Comparison of ENCODE assay signal across 1 cellular context in the genomic region with DNA sequence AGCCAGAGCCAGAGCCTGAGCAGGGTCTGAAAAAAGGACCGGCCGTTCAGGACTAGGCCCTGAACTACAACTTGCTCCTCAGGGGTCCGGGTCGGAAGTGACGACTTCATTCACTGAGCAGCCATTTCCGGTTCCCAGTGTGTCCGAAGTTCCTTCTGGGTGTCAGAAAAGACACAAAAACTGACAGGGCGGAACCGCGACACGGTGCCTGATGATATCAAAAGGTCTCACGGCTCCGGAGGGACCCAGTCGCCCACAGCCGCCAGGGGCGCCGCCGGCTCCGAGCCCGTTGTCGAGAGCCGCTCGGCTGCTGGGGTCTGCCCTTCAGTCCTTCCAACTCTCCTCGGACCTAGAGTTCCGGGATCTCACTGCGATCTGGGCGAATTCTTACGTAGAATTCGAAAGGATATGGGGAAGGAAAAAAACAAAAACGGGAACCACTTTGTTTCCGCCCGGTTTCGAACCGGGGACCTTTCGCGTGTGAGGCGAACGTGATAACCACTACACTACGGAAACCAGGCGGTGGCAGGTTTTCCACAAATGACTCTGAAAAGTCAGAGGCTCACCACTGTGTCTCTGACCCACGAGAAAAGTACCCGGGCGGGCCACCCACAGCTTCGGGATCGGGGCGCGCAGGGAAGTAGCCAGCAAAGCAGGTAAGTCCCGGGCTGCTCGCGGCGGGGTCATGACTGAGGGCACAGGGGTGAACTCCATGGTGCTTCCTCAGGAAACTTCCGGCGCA.
TF ChIP-seq lines count a peak whose summit lies in the region.

No MANE protein-coding gene starts in this region.

TF ChIP-seq in HepG2, 621 proteins besides CTCF, POLR2A, EP300 and RAD21 (continued from another document and continues in another):
- TF ChIP-seq ZSCAN20 (CRISPR knock-in tag; IDR thresholded peaks at IDR 0.05; ENCODE audit: borderline replicate concordance), result 0 out of 2 replicates have a peak, but pooled peaks have one; percentile 66
- TF ChIP-seq, protein P1, sequence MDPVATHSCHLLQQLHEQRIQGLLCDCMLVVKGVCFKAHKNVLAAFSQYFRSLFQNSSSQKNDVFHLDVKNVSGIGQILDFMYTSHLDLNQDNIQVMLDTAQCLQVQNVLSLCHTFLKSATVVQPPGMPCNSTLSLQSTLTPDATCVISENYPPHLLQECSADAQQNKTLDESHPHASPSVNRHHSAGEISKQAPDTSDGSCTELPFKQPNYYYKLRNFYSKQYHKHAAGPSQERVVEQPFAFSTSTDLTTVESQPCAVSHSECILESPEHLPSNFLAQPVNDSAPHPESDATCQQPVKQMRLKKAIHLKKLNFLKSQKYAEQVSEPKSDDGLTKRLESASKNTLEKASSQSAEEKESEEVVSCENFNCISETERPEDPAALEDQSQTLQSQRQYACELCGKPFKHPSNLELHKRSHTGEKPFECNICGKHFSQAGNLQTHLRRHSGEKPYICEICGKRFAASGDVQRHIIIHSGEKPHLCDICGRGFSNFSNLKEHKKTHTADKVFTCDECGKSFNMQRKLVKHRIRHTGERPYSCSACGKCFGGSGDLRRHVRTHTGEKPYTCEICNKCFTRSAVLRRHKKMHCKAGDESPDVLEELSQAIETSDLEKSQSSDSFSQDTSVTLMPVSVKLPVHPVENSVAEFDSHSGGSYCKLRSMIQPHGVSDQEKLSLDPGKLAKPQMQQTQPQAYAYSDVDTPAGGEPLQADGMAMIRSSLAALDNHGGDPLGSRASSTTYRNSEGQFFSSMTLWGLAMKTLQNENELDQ (CRISPR knock-in tag; IDR thresholded peaks at IDR 0.05; ENCODE audit: borderline replicate concordance), result peak; percentile 65; the same call in 1 of the 2 replicates
- 0 out of 2 replicates have a peak, but pooled peaks have one; percentile 21 for TF ChIP-seq NFYC (CRISPR knock-in tag; IDR thresholded peaks at IDR 0.05)
- TF ChIP-seq ZNF614 (CRISPR knock-in tag; IDR thresholded peaks at IDR 0.05; ENCODE audit: borderline replicate concordance), result 0 out of 2 replicates have a peak, but pooled peaks have one; percentile 30
- peak; percentile 72 for TF ChIP-seq ZC3H13 (CRISPR knock-in tag; IDR thresholded peaks at IDR 0.05)
- no peak for TF ChIP-seq ARNT (IDR thresholded peaks at IDR 0.05)
- TF ChIP-seq PHF20 (CRISPR knock-in tag; IDR thresholded peaks at IDR 0.05), result peak; percentile 72
- TF ChIP-seq SOX5 (CRISPR knock-in tag; IDR thresholded peaks at IDR 0.05; ENCODE audit: borderline replicate concordance), result no peak
- TF ChIP-seq RARG (CRISPR knock-in tag; IDR thresholded peaks at IDR 0.05; ENCODE audit: low read depth), result no peak
- TF ChIP-seq MTF2 (CRISPR knock-in tag; IDR thresholded peaks at IDR 0.05; ENCODE audit: borderline replicate concordance), result no peak; the same call in 1 of the 2 replicates
- no peak for TF ChIP-seq HNRNPUL1 (IDR thresholded peaks at IDR 0.05; ENCODE audit: low read depth, low read length)
- TF ChIP-seq, protein P2, sequence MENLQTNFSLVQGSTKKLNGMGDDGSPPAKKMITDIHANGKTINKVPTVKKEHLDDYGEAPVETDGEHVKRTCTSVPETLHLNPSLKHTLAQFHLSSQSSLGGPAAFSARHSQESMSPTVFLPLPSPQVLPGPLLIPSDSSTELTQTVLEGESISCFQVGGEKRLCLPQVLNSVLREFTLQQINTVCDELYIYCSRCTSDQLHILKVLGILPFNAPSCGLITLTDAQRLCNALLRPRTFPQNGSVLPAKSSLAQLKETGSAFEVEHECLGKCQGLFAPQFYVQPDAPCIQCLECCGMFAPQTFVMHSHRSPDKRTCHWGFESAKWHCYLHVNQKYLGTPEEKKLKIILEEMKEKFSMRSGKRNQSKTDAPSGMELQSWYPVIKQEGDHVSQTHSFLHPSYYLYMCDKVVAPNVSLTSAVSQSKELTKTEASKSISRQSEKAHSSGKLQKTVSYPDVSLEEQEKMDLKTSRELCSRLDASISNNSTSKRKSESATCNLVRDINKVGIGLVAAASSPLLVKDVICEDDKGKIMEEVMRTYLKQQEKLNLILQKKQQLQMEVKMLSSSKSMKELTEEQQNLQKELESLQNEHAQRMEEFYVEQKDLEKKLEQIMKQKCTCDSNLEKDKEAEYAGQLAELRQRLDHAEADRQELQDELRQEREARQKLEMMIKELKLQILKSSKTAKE (CRISPR knock-in tag; IDR thresholded peaks at IDR 0.05; ENCODE audit: borderline replicate concordance), result peak; percentile 35; the same call in 1 of the 2 replicates
- TF ChIP-seq ZFP36L2 (CRISPR knock-in tag; IDR thresholded peaks at IDR 0.05), result peak; percentile 27; the same call in 1 of the 2 replicates
- TF ChIP-seq ARNTL (CRISPR knock-in tag; IDR thresholded peaks at IDR 0.05), result no peak; the same call in 1 of the 2 replicates
- 0 out of 2 replicates have a peak, but pooled peaks have one; percentile 76 for TF ChIP-seq PRMT3 (CRISPR knock-in tag; IDR thresholded peaks at IDR 0.05; ENCODE audit: borderline replicate concordance, low read depth)
- TF ChIP-seq, protein P3, sequence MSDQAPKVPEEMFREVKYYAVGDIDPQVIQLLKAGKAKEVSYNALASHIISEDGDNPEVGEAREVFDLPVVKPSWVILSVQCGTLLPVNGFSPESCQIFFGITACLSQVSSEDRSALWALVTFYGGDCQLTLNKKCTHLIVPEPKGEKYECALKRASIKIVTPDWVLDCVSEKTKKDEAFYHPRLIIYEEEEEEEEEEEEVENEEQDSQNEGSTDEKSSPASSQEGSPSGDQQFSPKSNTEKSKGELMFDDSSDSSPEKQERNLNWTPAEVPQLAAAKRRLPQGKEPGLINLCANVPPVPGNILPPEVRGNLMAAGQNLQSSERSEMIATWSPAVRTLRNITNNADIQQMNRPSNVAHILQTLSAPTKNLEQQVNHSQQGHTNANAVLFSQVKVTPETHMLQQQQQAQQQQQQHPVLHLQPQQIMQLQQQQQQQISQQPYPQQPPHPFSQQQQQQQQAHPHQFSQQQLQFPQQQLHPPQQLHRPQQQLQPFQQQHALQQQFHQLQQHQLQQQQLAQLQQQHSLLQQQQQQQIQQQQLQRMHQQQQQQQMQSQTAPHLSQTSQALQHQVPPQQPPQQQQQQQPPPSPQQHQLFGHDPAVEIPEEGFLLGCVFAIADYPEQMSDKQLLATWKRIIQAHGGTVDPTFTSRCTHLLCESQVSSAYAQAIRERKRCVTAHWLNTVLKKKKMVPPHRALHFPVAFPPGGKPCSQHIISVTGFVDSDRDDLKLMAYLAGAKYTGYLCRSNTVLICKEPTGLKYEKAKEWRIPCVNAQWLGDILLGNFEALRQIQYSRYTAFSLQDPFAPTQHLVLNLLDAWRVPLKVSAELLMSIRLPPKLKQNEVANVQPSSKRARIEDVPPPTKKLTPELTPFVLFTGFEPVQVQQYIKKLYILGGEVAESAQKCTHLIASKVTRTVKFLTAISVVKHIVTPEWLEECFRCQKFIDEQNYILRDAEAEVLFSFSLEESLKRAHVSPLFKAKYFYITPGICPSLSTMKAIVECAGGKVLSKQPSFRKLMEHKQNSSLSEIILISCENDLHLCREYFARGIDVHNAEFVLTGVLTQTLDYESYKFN (CRISPR knock-in tag; conservative IDR thresholded peaks at IDR 0.05), result no peak; the same call in none of the 2 replicates
- TF ChIP-seq, protein P4, sequence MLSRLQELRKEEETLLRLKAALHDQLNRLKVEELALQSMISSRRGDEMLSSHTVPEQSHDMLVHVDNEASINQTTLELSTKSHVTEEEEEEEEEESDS (CRISPR knock-in tag; IDR thresholded peaks at IDR 0.05; ENCODE audit: borderline replicate concordance), result 0 out of 2 replicates have a peak, but pooled peaks have one; percentile 70
- peak; percentile 78; the same call in 1 of the 2 replicates for TF ChIP-seq TOPORS (CRISPR knock-in tag; IDR thresholded peaks at IDR 0.05)
- 0 out of 2 replicates have a peak, but pooled peaks have one; percentile 58 for TF ChIP-seq ZNF562 (CRISPR knock-in tag; IDR thresholded peaks at IDR 0.05; ENCODE audit: borderline replicate concordance)
- TF ChIP-seq, protein P5, sequence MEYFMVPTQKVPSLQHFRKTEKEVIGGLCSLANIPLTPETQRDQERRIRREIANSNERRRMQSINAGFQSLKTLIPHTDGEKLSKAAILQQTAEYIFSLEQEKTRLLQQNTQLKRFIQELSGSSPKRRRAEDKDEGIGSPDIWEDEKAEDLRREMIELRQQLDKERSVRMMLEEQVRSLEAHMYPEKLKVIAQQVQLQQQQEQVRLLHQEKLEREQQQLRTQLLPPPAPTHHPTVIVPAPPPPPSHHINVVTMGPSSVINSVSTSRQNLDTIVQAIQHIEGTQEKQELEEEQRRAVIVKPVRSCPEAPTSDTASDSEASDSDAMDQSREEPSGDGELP (IDR thresholded peaks at IDR 0.05; ENCODE audit: borderline replicate concordance, low read depth), result peak; percentile 66; the same call in 1 of the 2 replicates
- TF ChIP-seq ADNP (CRISPR knock-in tag; IDR thresholded peaks at IDR 0.05), result no peak
- TF ChIP-seq ESRRA (CRISPR knock-in tag; IDR thresholded peaks at IDR 0.05; ENCODE audit: low read depth), result peak; percentile 36
- no peak for TF ChIP-seq MAFF (IDR thresholded peaks at IDR 0.05; ENCODE audit: low read depth, low read length)
- no peak for TF ChIP-seq ZFAT (CRISPR knock-in tag; conservative IDR thresholded peaks at IDR 0.05)
- 0 out of 2 replicates have a peak, but pooled peaks have one; percentile 29 for TF ChIP-seq MTA1 (CRISPR knock-in tag; IDR thresholded peaks at IDR 0.05; ENCODE audit: borderline replicate concordance)
- TF ChIP-seq TP53 (CRISPR knock-in tag; conservative IDR thresholded peaks at IDR 0.05), result peak; percentile 33; the same call in 1 of the 2 replicates
- TF ChIP-seq ZNF549 (CRISPR knock-in tag; IDR thresholded peaks at IDR 0.05), result no peak
- TF ChIP-seq, protein P6, sequence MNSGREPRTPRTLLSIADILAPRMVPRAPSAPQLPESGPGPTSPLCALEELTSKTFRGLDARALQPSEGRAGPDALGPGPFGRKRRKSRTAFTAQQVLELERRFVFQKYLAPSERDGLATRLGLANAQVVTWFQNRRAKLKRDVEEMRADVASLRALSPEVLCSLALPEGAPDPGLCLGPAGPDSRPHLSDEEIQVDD (CRISPR knock-in tag; IDR thresholded peaks at IDR 0.05; ENCODE audit: borderline replicate concordance), result no peak
- TF ChIP-seq, protein P7, sequence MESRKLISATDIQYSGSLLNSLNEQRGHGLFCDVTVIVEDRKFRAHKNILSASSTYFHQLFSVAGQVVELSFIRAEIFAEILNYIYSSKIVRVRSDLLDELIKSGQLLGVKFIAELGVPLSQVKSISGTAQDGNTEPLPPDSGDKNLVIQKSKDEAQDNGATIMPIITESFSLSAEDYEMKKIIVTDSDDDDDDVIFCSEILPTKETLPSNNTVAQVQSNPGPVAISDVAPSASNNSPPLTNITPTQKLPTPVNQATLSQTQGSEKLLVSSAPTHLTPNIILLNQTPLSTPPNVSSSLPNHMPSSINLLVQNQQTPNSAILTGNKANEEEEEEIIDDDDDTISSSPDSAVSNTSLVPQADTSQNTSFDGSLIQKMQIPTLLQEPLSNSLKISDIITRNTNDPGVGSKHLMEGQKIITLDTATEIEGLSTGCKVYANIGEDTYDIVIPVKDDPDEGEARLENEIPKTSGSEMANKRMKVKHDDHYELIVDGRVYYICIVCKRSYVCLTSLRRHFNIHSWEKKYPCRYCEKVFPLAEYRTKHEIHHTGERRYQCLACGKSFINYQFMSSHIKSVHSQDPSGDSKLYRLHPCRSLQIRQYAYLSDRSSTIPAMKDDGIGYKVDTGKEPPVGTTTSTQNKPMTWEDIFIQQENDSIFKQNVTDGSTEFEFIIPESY (CRISPR knock-in tag; IDR thresholded peaks at IDR 0.05), result no peak
- no peak for TF ChIP-seq WIZ (CRISPR knock-in tag; IDR thresholded peaks at IDR 0.05)
- no peak for TF ChIP-seq KDM1A (CRISPR knock-in tag; IDR thresholded peaks at IDR 0.05)
- TF ChIP-seq STAT5B (CRISPR knock-in tag; IDR thresholded peaks at IDR 0.05), result no peak
- 0 out of 2 replicates have a peak, but pooled peaks have one; percentile 23 for TF ChIP-seq ZNF33B (CRISPR knock-in tag; IDR thresholded peaks at IDR 0.05)
- TF ChIP-seq RBAK (CRISPR knock-in tag; IDR thresholded peaks at IDR 0.05), result 0 out of 2 replicates have a peak, but pooled peaks have one; percentile 36
- no peak for TF ChIP-seq SMARCE1 (IDR thresholded peaks at IDR 0.05; ENCODE audit: borderline replicate concordance)
- TF ChIP-seq, protein P8, sequence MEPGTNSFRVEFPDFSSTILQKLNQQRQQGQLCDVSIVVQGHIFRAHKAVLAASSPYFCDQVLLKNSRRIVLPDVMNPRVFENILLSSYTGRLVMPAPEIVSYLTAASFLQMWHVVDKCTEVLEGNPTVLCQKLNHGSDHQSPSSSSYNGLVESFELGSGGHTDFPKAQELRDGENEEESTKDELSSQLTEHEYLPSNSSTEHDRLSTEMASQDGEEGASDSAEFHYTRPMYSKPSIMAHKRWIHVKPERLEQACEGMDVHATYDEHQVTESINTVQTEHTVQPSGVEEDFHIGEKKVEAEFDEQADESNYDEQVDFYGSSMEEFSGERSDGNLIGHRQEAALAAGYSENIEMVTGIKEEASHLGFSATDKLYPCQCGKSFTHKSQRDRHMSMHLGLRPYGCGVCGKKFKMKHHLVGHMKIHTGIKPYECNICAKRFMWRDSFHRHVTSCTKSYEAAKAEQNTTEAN (CRISPR knock-in tag; conservative IDR thresholded peaks at IDR 0.05), result no peak; the same call in 1 of the 2 replicates
- TF ChIP-seq NCOA1 (CRISPR knock-in tag; IDR thresholded peaks at IDR 0.05), result no peak
- no peak for TF ChIP-seq ZNF431 (CRISPR knock-in tag; IDR thresholded peaks at IDR 0.05; ENCODE audit: borderline replicate concordance, low read depth)
- peak; percentile 99 for TF ChIP-seq ZNF3 (CRISPR knock-in tag; IDR thresholded peaks at IDR 0.05)
- TF ChIP-seq, protein P9, sequence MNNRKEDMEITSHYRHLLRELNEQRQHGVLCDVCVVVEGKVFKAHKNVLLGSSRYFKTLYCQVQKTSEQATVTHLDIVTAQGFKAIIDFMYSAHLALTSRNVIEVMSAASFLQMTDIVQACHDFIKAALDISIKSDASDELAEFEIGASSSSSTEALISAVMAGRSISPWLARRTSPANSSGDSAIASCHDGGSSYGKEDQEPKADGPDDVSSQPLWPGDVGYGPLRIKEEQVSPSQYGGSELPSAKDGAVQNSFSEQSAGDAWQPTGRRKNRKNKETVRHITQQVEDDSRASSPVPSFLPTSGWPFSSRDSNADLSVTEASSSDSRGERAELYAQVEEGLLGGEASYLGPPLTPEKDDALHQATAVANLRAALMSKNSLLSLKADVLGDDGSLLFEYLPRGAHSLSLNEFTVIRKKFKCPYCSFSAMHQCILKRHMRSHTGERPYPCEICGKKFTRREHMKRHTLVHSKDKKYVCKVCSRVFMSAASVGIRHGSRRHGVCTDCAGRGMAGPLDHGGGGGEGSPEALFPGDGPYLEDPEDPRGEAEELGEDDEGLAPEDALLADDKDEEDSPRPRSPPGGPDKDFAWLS (CRISPR knock-in tag; IDR thresholded peaks at IDR 0.05; ENCODE audit: borderline replicate concordance), result no peak
- TF ChIP-seq, protein P10, sequence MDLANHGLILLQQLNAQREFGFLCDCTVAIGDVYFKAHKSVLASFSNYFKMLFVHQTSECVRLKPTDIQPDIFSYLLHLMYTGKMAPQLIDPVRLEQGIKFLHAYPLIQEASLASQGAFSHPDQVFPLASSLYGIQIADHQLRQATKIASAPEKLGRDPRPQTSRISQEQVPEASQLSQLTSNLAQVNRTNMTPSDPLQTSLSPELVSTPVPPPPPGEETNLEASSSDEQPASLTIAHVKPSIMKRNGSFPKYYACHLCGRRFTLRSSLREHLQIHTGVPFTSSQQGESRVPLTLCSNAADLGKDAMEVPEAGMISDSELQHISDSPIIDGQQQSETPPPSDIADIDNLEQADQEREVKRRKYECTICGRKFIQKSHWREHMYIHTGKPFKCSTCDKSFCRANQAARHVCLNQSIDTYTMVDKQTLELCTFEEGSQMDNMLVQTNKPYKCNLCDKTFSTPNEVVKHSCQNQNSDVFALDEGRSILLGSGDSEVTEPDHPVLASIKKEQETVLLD (CRISPR knock-in tag; IDR thresholded peaks at IDR 0.05; ENCODE audit: low read depth), result peak; percentile 71
